ENCODE assay signal across 13 cellular contexts in the genomic region with DNA sequence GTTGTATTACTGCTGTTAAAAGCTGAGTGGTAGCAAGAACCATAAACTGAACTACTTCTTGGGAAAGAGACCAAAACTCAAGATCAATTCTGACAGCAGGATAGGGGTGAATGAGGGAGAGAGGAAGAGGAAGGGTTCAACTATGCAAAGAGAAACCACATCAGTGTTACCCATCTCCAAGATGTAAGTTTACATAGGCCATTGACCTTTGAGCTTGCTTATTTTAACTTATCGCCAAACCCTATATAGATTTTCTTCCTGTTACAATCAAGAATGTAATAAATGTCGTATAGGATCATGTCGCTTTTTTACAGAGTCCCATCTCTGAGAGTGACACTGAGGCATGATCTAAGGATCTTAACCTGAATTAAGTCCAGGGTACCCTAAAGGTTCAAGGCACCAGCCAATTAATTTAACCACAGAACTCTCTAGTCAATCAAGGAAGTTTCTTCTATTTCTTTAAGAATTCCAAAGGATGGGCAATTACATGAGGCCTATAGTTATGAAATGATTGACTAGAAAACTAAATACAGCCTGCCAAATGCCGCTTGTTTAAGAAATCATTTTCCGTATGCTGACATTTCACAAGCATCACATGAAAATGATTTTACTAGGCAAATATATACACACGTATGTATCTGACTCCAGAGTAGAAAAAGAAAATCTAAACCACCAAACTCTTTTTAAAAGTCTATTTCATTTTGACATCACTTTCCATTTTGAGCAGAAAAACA. TPM values are rescaled to one million over a fixed set of nuclear protein-coding genes. Genes with fewer than 3 reads are reported as not detected.
DNase-seq lines count a peak whose midpoint lies in the region; ATAC-seq and TF ChIP-seq lines count a peak whose summit lies in the region.
"Had no signal": no experiment of that assay in that cellular context is flagged by ENCODE, and none has a peak within 500 bp of the region (broad histone marks: within the 10 kb centered on the region; RNA-seq: fewer than 3 reads in every experiment).

No MANE protein-coding gene starts in this region.

- no peak overlapping the region for H3K4me2 ChIP-seq in Karpas-422 (ENCODE audit: low read depth, low read length, poor library complexity, severe bottlenecking)

- H3K9me2 ChIP-seq in Karpas-422 (replicated peaks; ENCODE audit: insufficient read depth, low read length): no peaks in the 10 kb centered on the region

- H2AFZ ChIP-seq in Karpas-422 (ENCODE audit: low read length): no peak overlapping the region

- peak overlapping the region; percentile 98 for H3K4me3 Mint-ChIP-seq in HFFc6
- H3K4me3 Mint-ChIP-seq: CD4-positive, alpha-beta T cell; natural killer cell treated with Interleukin-12 subunit alpha and Interleukin-12 subunit beta and Interleukin-15 and Interleukin-18, amount 100 ng/mL, for 72 hours had no signal

- H3K79me2 ChIP-seq in Karpas-422 (ENCODE audit: low read length): no peaks in the 10 kb centered on the region

- H3K9me3 ChIP-seq in stomach: no peaks in the 10 kb centered on the region
- no peaks in the 10 kb centered on the region for H3K9me3 ChIP-seq in Karpas-422 (ENCODE audit: low read length)

- no peak for DNase-seq in HFFc6
- no peak for DNase-seq in caudate nucleus (lab: John Stamatoyannopoulos, UW)
- DNase-seq in left colon: no peak
- DNase-seq in stomach: no peak
- no peak for DNase-seq in Karpas-422
- no peak for DNase-seq in activated CD8-positive, alpha-beta memory T cell treated with anti-CD3 and anti-CD28 coated beads, Interleukin-2, amount 50 U/mL, for 48 hours
- DNase-seq: activated CD8-positive, alpha-beta memory T cell treated with anti-CD3 and anti-CD28 coated beads, Interleukin-2, amount 50 U/mL, for 4 hours; amniotic stem cell; CD4-positive, alpha-beta T cell; stimulated activated CD4-positive, alpha-beta T cell treated with anti-CD3 and anti-CD28 coated beads, Interleukin-15, amount 100 ng/mL, for 24 hours had no signal

- no peaks in the 10 kb centered on the region for H4K20me1 ChIP-seq in Karpas-422 (ENCODE audit: insufficient read depth, low read depth, low read length)

- peaks cover 25 to 84% (median 50%) of the 10 kb centered on the region in 4 donors for H3K4me1 ChIP-seq in stomach
- H3K4me1 ChIP-seq in Karpas-422 (ENCODE audit: low read length): no peaks in the 10 kb centered on the region

- 62 to 77% (median 75%) methylated on average over 6 of the region's 6 CpGs for WGBS in stomach, 5 donors

- H3K36me3 ChIP-seq in stomach (peaks cover 0 to 45% (median 31%) of the 10 kb centered on the region in 4 donors), Karpas-422 (ENCODE audit: insufficient read depth, low read length) (no peaks in the 10 kb centered on the region)

- peaks cover 61% of the 10 kb centered on the region for H3K27me3 Mint-ChIP-seq in HFFc6 (ENCODE audit: insufficient read depth)
- H3K27me3 Mint-ChIP-seq: CD4-positive, alpha-beta T cell; natural killer cell treated with Interleukin-12 subunit alpha and Interleukin-12 subunit beta and Interleukin-15 and Interleukin-18, amount 100 ng/mL, for 72 hours had no signal

- H3K27ac Mint-ChIP-seq in HFFc6: peak overlapping the region; percentile 99
- H3K27ac Mint-ChIP-seq: CD4-positive, alpha-beta T cell; natural killer cell treated with Interleukin-12 subunit alpha and Interleukin-12 subunit beta and Interleukin-15 and Interleukin-18, amount 100 ng/mL, for 72 hours had no signal

- H3K4me3 ChIP-seq in stomach (no peak overlapping the region), Karpas-422 (ENCODE audit: low read length) (no peak overlapping the region)

- H3K9ac ChIP-seq in Karpas-422 (ENCODE audit: low read length): no peak overlapping the region

- H3K27me3 ChIP-seq in stomach (no peaks in the 10 kb centered on the region), Karpas-422 (ENCODE audit: low read length) (no peaks in the 10 kb centered on the region)

- peaks cover 16% of the 10 kb centered on the region for H3K9me3 Mint-ChIP-seq in HFFc6
- H3K9me3 Mint-ChIP-seq: CD4-positive, alpha-beta T cell had no signal

- TF ChIP-seq EP300 in stomach (IDR thresholded peaks at IDR 0.05): no peak

- TF ChIP-seq CTCF in HFFc6 (IDR thresholded peaks at IDR 0.05): no peak
- TF ChIP-seq CTCF in stomach (IDR thresholded peaks at IDR 0.05): no peak

- ATAC-seq in left colon (peak; percentile 48), HG02642 (IDR thresholded peaks at IDR 0.05; ENCODE audit: poor library complexity, unreplicated experiment) (no peak), esophagus mucosa (no peak)
- ATAC-seq: natural killer cell treated with Interleukin-12 subunit alpha and Interleukin-12 subunit beta and Interleukin-15 and Interleukin-18, amount 100 ng/mL, for 72 hours had no signal

- intact Hi-C loops in left colon (cut with DNase I, micrococcal nuclease): no loop called here
- intact Hi-C loops in stomach (cut with DNase I; ENCODE audit: low total_unique reads): no loop called here

- H3K4me1 Mint-ChIP-seq in HFFc6 (ENCODE audit: low read depth): peaks cover 100% of the 10 kb centered on the region

- H3K27ac ChIP-seq in caudate nucleus (ENCODE audit: low read depth, low read length): peak overlapping the region; percentile 55
- H3K27ac ChIP-seq in stomach: peak overlapping the region in 4 of 5 donors; percentile 35 to 82 (median 82)
- H3K27ac ChIP-seq in Karpas-422 (ENCODE audit: low read length): no peak overlapping the region

- no peak for TF ChIP-seq POLR2A in stomach (IDR thresholded peaks at IDR 0.05)

- peaks cover 96% of the 10 kb centered on the region for H3K36me3 Mint-ChIP-seq in HFFc6 (ENCODE audit: low read depth)
- H3K36me3 Mint-ChIP-seq: natural killer cell treated with Interleukin-12 subunit alpha and Interleukin-12 subunit beta and Interleukin-15 and Interleukin-18, amount 100 ng/mL, for 72 hours had no signal

RNA-seq across cellular contexts. Expression of gene RND3, which starts 11.8 kb away (rescaled TPM):
- total RNA-seq in HFFc6 (2021; fragmentation: NEBNext Ultra II Directional; extraction: Animal tissue kit (Norgen Biotek cat#: 25700)): 100 to 1,000 TPM; 365 to 525 (median 438) TPM
- total RNA-seq in left colon (10 to 100 TPM; 41.8 to 77.8 TPM), stomach (10 to 100 TPM; 10.3 to 58.2 (median 20.9) TPM), esophagus mucosa (62.3 TPM)
- polyA plus RNA-seq in stomach: 10 to 100 TPM; 29.5 to 34.1 (median 30.4) TPM
- not detected in 2 replicates for total RNA-seq in Karpas-422 (2014; rRNA removed; shearing (Covaris generic); ENCODE audit: low replicate concordance)
- total RNA-seq: CD4-positive, alpha-beta T cell; natural killer cell treated with Interleukin-12 subunit alpha and Interleukin-12 subunit beta and Interleukin-15 and Interleukin-18, amount 100 ng/mL, for 72 hours had no signal

Comparison
In these comparisons a context has a peak if more than half of its experiments do, and no peak if none do; other contexts are left out.
1. RNA of gene RND3, which starts 11.8 kb away (total RNA-seq): 365 to 525 TPM in HFFc6, 41.8 to 77.8 TPM in left colon, 62.3 TPM in esophagus mucosa (single experiment) and 10.3 to 58.2 TPM in stomach; not detected in Karpas-422; every median in the first group is over 10 times any median in the second.